Comparison of ENCODE assay signal across 19 cellular contexts in genomic region chr7:123783820-123784219, GRCh38.
"Had no signal": no experiment of that assay in that cellular context is flagged by ENCODE, and none has a peak within 500 bp of the region (broad histone marks: within the 10 kb centered on the region; RNA-seq: fewer than 3 reads in every experiment).

No MANE protein-coding gene starts in this region.

- H3K4me3 ChIP-seq: lower lobe of right lung, SK-N-MC had no signal

- H3K27ac Mint-ChIP-seq: activated CD4-positive, alpha-beta memory T cell treated with anti-CD3 and anti-CD28 coated beads, Interleukin-2, amount 10 ng/mL, durations not matched to agents 7 days and 5 days; activated naive CD8-positive, alpha-beta T cell; effector memory CD8-positive, alpha-beta T cell; naive B cell had no signal

- ATAC-seq: activated T-cell treated with anti-CD3 and anti-CD28 coated beads, Interleukin-2, amount 50 U/mL, for 4 hours; effector memory CD8-positive, alpha-beta T cell had no signal

- H3K27ac ChIP-seq: brain microvascular endothelial cell, lower lobe of right lung, SK-N-MC had no signal

- DNase-seq: activated CD4-positive, alpha-beta memory T cell treated with anti-CD3 and anti-CD28 coated beads, Interleukin-2, amount 10 ng/mL, durations not matched to agents 7 days and 5 days; activated effector memory CD4-positive, alpha-beta T cell treated with Interleukin-2 at 50 U/mL for 16 hours; activated T-cell treated with anti-CD3 and anti-CD28 coated beads, Interleukin-2, amount 50 U/mL, for 4 hours; brain microvascular endothelial cell; dermis blood vessel endothelial cell; effector memory CD8-positive, alpha-beta T cell; head of caudate nucleus; lower lobe of right lung; naive B cell; posterior cingulate gyrus; retina; stimulated activated CD4-positive, alpha-beta T cell treated with anti-CD3 and anti-CD28 coated beads, Interleukin-4, amount 100 ng/mL, for 4 hours; stimulated activated CD8-positive, alpha-beta memory T cell treated with anti-CD3 and anti-CD28 coated beads, Interleukin-4, amount 100 ng/mL, for 48 hours; stimulated activated naive CD4-positive, alpha-beta T cell treated with Interleukin-2 at 50 U/mL for 16 hours; T-helper 1 cell; T1000 had no signal

- H3K9me3 Mint-ChIP-seq: activated CD4-positive, alpha-beta memory T cell treated with anti-CD3 and anti-CD28 coated beads, Interleukin-2, amount 10 ng/mL, durations not matched to agents 7 days and 5 days; activated T-cell treated with anti-CD3 and anti-CD28 coated beads, Interleukin-2, amount 50 U/mL, for 4 hours; effector memory CD8-positive, alpha-beta T cell; naive B cell had no signal

- H3K36me3 ChIP-seq: brain microvascular endothelial cell, lower lobe of right lung had no signal

- H3K9me3 ChIP-seq: lower lobe of right lung had no signal

- H3K27me3 ChIP-seq: brain microvascular endothelial cell had no signal

- FAIRE-seq: frontal cortex had no signal

- H3K4me1 Mint-ChIP-seq: activated CD4-positive, alpha-beta memory T cell treated with anti-CD3 and anti-CD28 coated beads, Interleukin-2, amount 10 ng/mL, durations not matched to agents 7 days and 5 days; naive B cell had no signal

- H3K4me3 Mint-ChIP-seq: activated CD4-positive, alpha-beta memory T cell treated with anti-CD3 and anti-CD28 coated beads, Interleukin-2, amount 10 ng/mL, durations not matched to agents 7 days and 5 days; activated naive CD8-positive, alpha-beta T cell; activated T-cell treated with anti-CD3 and anti-CD28 coated beads, Interleukin-2, amount 50 U/mL, for 4 hours; effector memory CD8-positive, alpha-beta T cell; naive B cell had no signal

- H3K36me3 Mint-ChIP-seq: activated naive CD8-positive, alpha-beta T cell; naive B cell had no signal
